Comparison of ENCODE assay signal across 8 cellular contexts in the genomic region with DNA sequence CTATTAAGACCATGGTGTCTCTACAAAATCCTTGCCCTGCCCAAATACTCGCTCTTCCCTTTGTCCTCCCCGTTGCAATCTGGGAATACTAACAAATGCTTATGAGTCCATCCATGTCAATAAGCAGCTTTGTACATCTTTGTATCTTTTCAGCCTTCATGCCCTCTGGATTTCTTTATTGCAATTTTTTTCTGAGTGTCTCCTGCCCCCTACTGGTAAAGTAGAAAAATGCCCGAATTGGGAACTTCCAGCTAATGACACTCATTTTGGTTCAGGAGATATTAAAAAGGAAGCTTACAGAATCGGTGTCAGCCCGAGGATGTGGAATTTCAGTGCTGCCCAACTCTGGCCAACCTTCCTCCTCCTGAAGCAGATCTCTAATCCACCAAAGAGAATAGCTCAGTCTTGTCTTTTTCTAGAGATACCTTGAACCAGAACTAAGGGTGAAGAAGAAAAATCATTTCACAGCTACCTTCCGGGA. TPM values are rescaled to one million over a fixed set of nuclear protein-coding genes. Genes with fewer than 3 reads are reported as not detected.
A peak's percentile ranks its signal among the peaks of the same experiment; 100 is the strongest.
DNase-seq lines count a peak whose midpoint lies in the region; ATAC-seq and TF ChIP-seq lines count a peak whose summit lies in the region.

No MANE protein-coding gene starts in this region.

- H3K27ac ChIP-seq in breast epithelium (no peak overlapping the region), left lung (peak overlapping the region in 1 of 2 donors; percentile 16)

- intact Hi-C loops in breast epithelium (cut with DNase I; ENCODE audit: low total_unique reads) (no loop called here), left lung (cut with DNase I) (loop anchor here in 1 of 2 donors (5.0 kb wide), 1 partner anchor 54 kb away; no protein-coding TSS in a partner anchor)

- TF ChIP-seq CTCF in HFF-Myc (IDR thresholded peaks at IDR 0.05; ENCODE audit: low read depth, low read length, missing control alignments): peak; percentile 76
- peak; percentile 87 to 88 (median 88) for TF ChIP-seq CTCF in breast epithelium (IDR thresholded peaks at IDR 0.05)
- peak; percentile 67 to 78 for TF ChIP-seq CTCF in left lung (IDR thresholded peaks at IDR 0.05)

- H3K36me3 ChIP-seq in breast epithelium (peaks cover 9% of the 10 kb centered on the region), left lung (peaks cover 0 to 94% of the 10 kb centered on the region in 2 donors)

- H3K27me3 ChIP-seq in breast epithelium: no peaks in the 10 kb centered on the region
- no peaks in the 10 kb centered on the region for H3K27me3 ChIP-seq in left lung

- H3K9me3 ChIP-seq in breast epithelium (no peaks in the 10 kb centered on the region), left lung (no peaks in the 10 kb centered on the region)

- peak; percentile 51 for ATAC-seq in left lung
- ATAC-seq in GM21576 (IDR thresholded peaks at IDR 0.05; ENCODE audit: unreplicated experiment): no peak
- no peak for ATAC-seq in GM21390 (IDR thresholded peaks at IDR 0.05; ENCODE audit: unreplicated experiment)

- DNase-seq in COR-L47 (lab: John Stamatoyannopoulos, UW): peak; percentile 36
- DNase-seq in HFF-Myc (ENCODE audit: extremely low read depth, low read depth): no peak
- DNase-seq in NOMO-1 (lab: John Stamatoyannopoulos, UW; ENCODE audit: unreplicated experiment in 2 of 2): peak; percentile 47 to 67
- DNase-seq in breast epithelium (ENCODE audit: low spot score in 2 of 2): peak in 1 of 2 donors; percentile 15
- DNase-seq in left lung: no peak
- peak; percentile 40 for DNase-seq in ureter (ENCODE audit: low spot score)

- no peak for TF ChIP-seq POLR2A in breast epithelium (IDR thresholded peaks at IDR 0.05)

- no peak overlapping the region for H3K4me3 ChIP-seq in HFF-Myc (replicated peaks; ENCODE audit: low read depth, low read length)
- no peak overlapping the region for H3K4me3 ChIP-seq in breast epithelium
- no peak overlapping the region for H3K4me3 ChIP-seq in left lung

- no peaks in the 10 kb centered on the region for H3K4me1 ChIP-seq in breast epithelium
- H3K4me1 ChIP-seq in left lung: peaks cover 0 to 48% of the 10 kb centered on the region in 2 donors

RNA-seq across cellular contexts. Expression of a gene that starts 46.0 kb away (rescaled TPM):
- total RNA-seq in breast epithelium: 10 to 100 TPM; 13.9 to 27.4 (median 17.4) TPM
- total RNA-seq in left lung: 10 to 100 TPM; 26.9 to 42.0 TPM
- total RNA-seq in ureter: 20.4 TPM

Comparison
In these comparisons a context has a peak if more than half of its experiments do, and no peak if none do; other contexts are left out.
1. DNase-seq: peak in COR-L47 (single experiment), NOMO-1 (2 of 2) and ureter (single experiment); none in HFF-Myc (single experiment) and left lung (0 of 2).
2. Peak in every context shown above with its lines, with median percentiles within 50 percentile points of each other: CTCF ChIP-seq.